In the genomic region with DNA sequence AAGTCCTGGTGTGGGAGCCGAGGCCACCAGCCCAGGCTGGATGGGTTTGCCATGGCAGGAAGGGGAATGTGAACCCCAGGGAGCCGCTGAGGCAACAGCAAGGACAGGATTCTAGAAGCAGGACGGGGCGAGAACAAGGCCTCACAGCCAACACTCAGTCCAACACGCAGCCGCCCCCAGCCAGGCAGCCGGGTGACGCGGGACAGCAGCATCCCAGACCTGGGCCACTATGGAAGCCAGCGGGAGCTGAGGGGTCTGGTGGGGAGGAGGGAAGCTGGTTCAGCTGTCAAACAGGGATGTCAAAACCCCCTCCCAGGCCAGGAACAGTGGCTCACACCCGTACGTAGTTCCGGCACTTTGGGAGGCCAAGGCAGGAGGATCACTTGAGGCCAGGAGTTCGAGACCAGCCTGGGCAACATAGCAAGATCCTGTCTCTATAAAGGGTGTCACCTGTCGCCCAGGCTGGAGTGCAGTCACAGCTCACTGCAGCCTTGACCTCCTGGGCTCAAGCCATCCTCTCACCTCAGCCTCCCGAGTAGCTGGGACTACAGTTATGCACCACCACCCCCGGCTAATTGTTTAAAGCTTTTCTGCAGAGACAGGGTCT, we compare ENCODE assay signal across 22 cellular contexts. TPM values are rescaled to one million over a fixed set of nuclear protein-coding genes. Genes with fewer than 3 reads are reported as not detected.
"Had no signal": no experiment of that assay in that cellular context is flagged by ENCODE, and none has a peak within 500 bp of the region (broad histone marks: within the 10 kb centered on the region; RNA-seq: fewer than 3 reads in every experiment).

No MANE protein-coding gene starts in this region.

- H3K9me3 Mint-ChIP-seq: nephron progenitor cell had no signal

- DNase-seq: effector memory CD4-positive, alpha-beta T cell; gastrocnemius medialis; heart right ventricle; hypothalamus; kidney glomerular epithelial cell; mesendoderm; naive thymus-derived CD4-positive, alpha-beta T cell; nephron progenitor cell; small intestine; stimulated activated CD4-positive, alpha-beta T cell treated with anti-CD3 and anti-CD28 coated beads, Interleukin-12 subunit alpha, Interleukin-12 subunit beta, amount 100 ng/mL, for 4 hours; stimulated activated naive CD4-positive, alpha-beta T cell; stomach; substantia nigra; upper lobe of left lung; uterus had no signal

- H3K27ac ChIP-seq: epithelial cell of prostate, esophagus muscularis mucosa, gastrocnemius medialis, heart right ventricle, stomach, thoracic aorta, upper lobe of left lung, uterus had no signal

- H3K9me3 ChIP-seq: esophagus muscularis mucosa, gastrocnemius medialis, heart right ventricle, stomach, thoracic aorta, upper lobe of left lung, uterus had no signal

- H3K4me3 ChIP-seq: esophagus muscularis mucosa, gastrocnemius medialis, heart right ventricle, stomach, thoracic aorta, upper lobe of left lung, uterus had no signal

- H3K4me3 Mint-ChIP-seq: naive thymus-derived CD4-positive, alpha-beta T cell; nephron progenitor cell had no signal

- ATAC-seq: gastrocnemius medialis; heart right ventricle; naive thymus-derived CD4-positive, alpha-beta T cell had no signal

- H3K36me3 Mint-ChIP-seq: naive thymus-derived CD4-positive, alpha-beta T cell had no signal

- H3K27ac Mint-ChIP-seq: naive thymus-derived CD4-positive, alpha-beta T cell; nephron progenitor cell had no signal

- H3K36me3 ChIP-seq: gastrocnemius medialis, thoracic aorta, uterus had no signal

- H3K27me3 ChIP-seq: esophagus muscularis mucosa, heart right ventricle, uterus had no signal

RNA-seq across cellular contexts. Expression of gene MEX3D, which starts 6.8 kb away (rescaled TPM):
- polyA plus RNA-seq: naive thymus-derived CD4-positive, alpha-beta T cell had no signal

RNA-seq across cellular contexts. Expression of gene PLK5, which starts 37.5 kb away (rescaled TPM):
- total RNA-seq: gastrocnemius medialis; liver; lung microvascular endothelial cell; mononuclear cell; naive thymus-derived CD4-positive, alpha-beta T cell; pulmonary artery endothelial cell; stomach; thoracic aorta; upper lobe of left lung had no signal
- polyA plus RNA-seq: naive thymus-derived CD4-positive, alpha-beta T cell had no signal

RNA-seq across cellular contexts. Expression of gene ADAMTSL5, which starts 48.5 kb away (rescaled TPM):
- total RNA-seq: lung microvascular endothelial cell had no signal
